ENCODE assay signal across 24 cellular contexts in the genomic region with DNA sequence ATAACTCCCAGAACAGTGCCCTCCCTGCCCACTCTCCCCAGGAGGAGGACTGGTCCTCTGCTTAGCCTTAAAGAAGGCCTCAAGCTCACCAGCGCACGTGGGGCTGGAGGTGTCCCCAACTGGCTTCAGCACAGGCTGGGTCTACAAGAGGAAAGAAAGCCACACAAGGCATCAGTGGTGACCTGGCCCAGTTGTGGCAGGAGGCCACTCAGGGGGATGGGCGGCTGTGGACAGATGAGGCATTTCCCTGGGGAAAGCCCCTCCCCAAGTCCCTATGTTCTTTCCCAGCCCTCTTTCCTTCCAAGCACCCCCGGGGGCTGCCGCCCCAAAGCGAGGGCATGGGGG.
"Had no signal": no experiment of that assay in that cellular context is flagged by ENCODE, and none has a peak within 500 bp of the region (broad histone marks: within the 10 kb centered on the region; RNA-seq: fewer than 3 reads in every experiment).

No MANE protein-coding gene starts in this region.

- H3K36me3 Mint-ChIP-seq: activated CD8-positive, alpha-beta memory T cell treated with anti-CD3 and anti-CD28 coated beads, Interleukin-2, amount 10 ng/mL, durations not matched to agents 7 days and 5 days; activated naive CD4-positive, alpha-beta T cell treated with anti-CD3 and anti-CD28 coated beads, Interleukin-2, amount 10 ng/mL, durations not matched to agents 7 days and 5 days; brain had no signal

- H3K27ac ChIP-seq: WERI-Rb-1 had no signal

- ATAC-seq: activated CD8-positive, alpha-beta memory T cell treated with anti-CD3 and anti-CD28 coated beads, Interleukin-2, amount 10 ng/mL, durations not matched to agents 7 days and 5 days; activated naive CD8-positive, alpha-beta T cell treated with anti-CD3 and anti-CD28 coated beads, Interleukin-2, amount 50 U/mL, for 24 hours had no signal

- DNase-seq: activated CD4-positive, alpha-beta memory T cell treated with anti-CD3 and anti-CD28 coated beads, Interleukin-2, amount 10 ng/mL, durations not matched to agents 7 days and 5 days; activated CD4-positive, alpha-beta T cell treated with anti-CD3 and anti-CD28 coated beads for 1 hour; activated CD4-positive, alpha-beta T cell treated with anti-CD3 and anti-CD28 coated beads for 48 hours; activated CD4-positive, CD25-positive, alpha-beta regulatory T cell; activated CD8-positive, alpha-beta memory T cell treated with anti-CD3 and anti-CD28 coated beads for 24 hours; activated CD8-positive, alpha-beta memory T cell treated with anti-CD3 and anti-CD28 coated beads, Interleukin-2, amount 10 ng/mL, durations not matched to agents 7 days and 5 days; activated CD8-positive, alpha-beta memory T cell treated with anti-CD3 and anti-CD28 coated beads, Interleukin-2, amount 50 U/mL, for 48 hours; activated effector memory CD4-positive, alpha-beta T cell treated with Interleukin-2 at 50 U/mL for 16 hours; activated naive CD4-positive, alpha-beta T cell treated with anti-CD3 and anti-CD28 coated beads, Interleukin-2, amount 10 ng/mL, durations not matched to agents 7 days and 5 days; activated naive CD8-positive, alpha-beta T cell treated with anti-CD3 and anti-CD28 coated beads, Interleukin-2, amount 50 U/mL, for 24 hours; activated T-cell treated with anti-CD3 and anti-CD28 coated beads, Interleukin-2, amount 50 U/mL, for 48 hours; KG1; MM.1S; MV-4-11; NCI-H2029; OCI-M1; Right ventricle myocardium superior; SW 1271; T-helper 1 cell; T-helper 2 cell; T-helper 9 cell; WERI-Rb-1 had no signal

- H3K27me3 Mint-ChIP-seq: activated naive CD8-positive, alpha-beta T cell had no signal

- H3K27ac Mint-ChIP-seq: activated CD4-positive, alpha-beta memory T cell treated with anti-CD3 and anti-CD28 coated beads, Interleukin-2, amount 10 ng/mL, durations not matched to agents 7 days and 5 days; activated CD8-positive, alpha-beta memory T cell treated with anti-CD3 and anti-CD28 coated beads, Interleukin-2, amount 10 ng/mL, durations not matched to agents 7 days and 5 days; activated naive CD4-positive, alpha-beta T cell treated with anti-CD3 and anti-CD28 coated beads, Interleukin-2, amount 10 ng/mL, durations not matched to agents 7 days and 5 days; activated naive CD8-positive, alpha-beta T cell; activated naive CD8-positive, alpha-beta T cell treated with anti-CD3 and anti-CD28 coated beads, Interleukin-2, amount 50 U/mL, for 24 hours had no signal

- H3K4me3 Mint-ChIP-seq: activated CD4-positive, alpha-beta memory T cell treated with anti-CD3 and anti-CD28 coated beads, Interleukin-2, amount 10 ng/mL, durations not matched to agents 7 days and 5 days; activated CD8-positive, alpha-beta memory T cell treated with anti-CD3 and anti-CD28 coated beads, Interleukin-2, amount 10 ng/mL, durations not matched to agents 7 days and 5 days; activated naive CD4-positive, alpha-beta T cell treated with anti-CD3 and anti-CD28 coated beads, Interleukin-2, amount 10 ng/mL, durations not matched to agents 7 days and 5 days; activated naive CD8-positive, alpha-beta T cell; activated naive CD8-positive, alpha-beta T cell treated with anti-CD3 and anti-CD28 coated beads, Interleukin-2, amount 50 U/mL, for 24 hours; brain had no signal

- H3K36me3 ChIP-seq: WERI-Rb-1 had no signal

- H3K9me3 Mint-ChIP-seq: activated CD4-positive, alpha-beta memory T cell treated with anti-CD3 and anti-CD28 coated beads, Interleukin-2, amount 10 ng/mL, durations not matched to agents 7 days and 5 days; activated naive CD4-positive, alpha-beta T cell treated with anti-CD3 and anti-CD28 coated beads, Interleukin-2, amount 10 ng/mL, durations not matched to agents 7 days and 5 days; activated naive CD8-positive, alpha-beta T cell treated with anti-CD3 and anti-CD28 coated beads, Interleukin-2, amount 50 U/mL, for 24 hours had no signal
